In the genomic region with DNA sequence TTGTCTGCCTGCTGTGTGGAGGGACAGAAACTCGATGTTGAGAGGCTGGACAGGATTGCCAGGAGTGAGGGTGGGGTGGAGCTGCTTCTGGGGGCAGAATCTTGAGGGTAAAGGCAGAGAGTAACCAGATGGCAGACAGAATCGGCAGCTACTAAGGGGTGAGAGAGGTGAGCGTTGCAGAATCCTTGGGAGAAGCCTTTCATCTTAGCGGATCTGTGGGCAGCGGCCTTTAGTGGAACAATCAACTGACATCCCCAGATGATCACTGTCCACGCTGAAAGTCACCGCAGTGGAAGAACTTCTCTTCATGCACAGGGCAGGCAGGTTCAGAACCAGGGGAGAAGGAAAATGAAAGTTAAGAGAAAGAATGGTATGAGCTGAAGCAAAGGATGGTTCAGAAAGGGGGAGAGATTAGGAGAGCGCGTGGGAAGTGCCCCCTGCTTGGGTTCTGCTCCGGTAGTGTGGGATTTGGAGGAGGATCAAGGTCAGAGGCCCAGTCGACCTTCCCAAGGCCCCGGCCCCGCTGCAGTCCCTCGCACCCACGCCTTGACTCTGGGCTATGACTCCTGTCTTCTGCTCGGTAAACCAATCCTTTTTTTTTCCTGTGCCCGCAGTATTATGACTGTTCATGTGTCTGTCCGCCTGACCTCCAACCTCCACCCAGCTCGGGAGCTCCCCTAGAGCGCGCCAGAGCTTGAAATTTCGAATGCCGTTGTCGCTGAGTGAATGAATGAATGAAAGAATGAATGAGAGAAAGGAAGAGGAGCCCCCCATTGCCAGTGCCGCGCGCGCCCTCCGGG, we compare ENCODE assay signal across 8 cellular contexts. TPM values are rescaled to one million over a fixed set of nuclear protein-coding genes. Genes with fewer than 3 reads are reported as not detected.
A peak's percentile ranks its signal among the peaks of the same experiment; 100 is the strongest.
DNase-seq lines count a peak whose midpoint lies in the region; ATAC-seq and TF ChIP-seq lines count a peak whose summit lies in the region.

No MANE protein-coding gene starts in this region.

- CTCF ChIA-PET in AG04450 (lab: Charles Lee) (interaction anchor here (0.6 to 2.4 kb wide), 24 partner anchors 8 to 323 kb away, joined by 3 to 34 read pairs (median 4); a partner anchor contains a TSS), HEK293T (lab: Yijun Ruan, JAX) (interaction anchor here (0.7 to 2.1 kb wide), 6 partner anchors 8 to 323 kb away, joined by 3 to 7 read pairs (median 4); a partner anchor contains a TSS)
- CTCF ChIA-PET in activated CD4-positive, alpha-beta memory T cell treated with anti-CD3 and anti-CD28 coated beads for 36 hours (lab: Charles Lee): interaction anchor here (0.6 to 8.9 kb wide), 22 partner anchors 15 to 1446 kb away, joined by 3 to 100 read pairs (median 4); a partner anchor contains a TSS

- H3K9me3 Mint-ChIP-seq in activated CD4-positive, alpha-beta memory T cell treated with anti-CD3 and anti-CD28 coated beads for 36 hours: no peaks in the 10 kb centered on the region

- H3K27me3 Mint-ChIP-seq in activated CD4-positive, alpha-beta memory T cell treated with anti-CD3 and anti-CD28 coated beads for 36 hours: no peaks in the 10 kb centered on the region

- POLR2A ChIA-PET in AG04450 (lab: Yijun Ruan, JAX): interaction anchor here (1.9 kb wide), 1 partner anchor 27 kb away, joined by 12 read pairs; no protein-coding TSS in a partner anchor
- POLR2A ChIA-PET in activated CD4-positive, alpha-beta memory T cell treated with anti-CD3 and anti-CD28 coated beads for 36 hours (lab: Charles Lee): interaction anchor here (1.1 to 2.9 kb wide), 6 partner anchors 27 to 320 kb away, joined by 3 to 22 read pairs (median 6); a partner anchor contains a TSS
- POLR2A ChIA-PET in HEK293T (lab: Yijun Ruan, JAX): interaction anchor here (1.0 to 4.9 kb wide), 6 partner anchors 12 to 319 kb away, joined by 3 to 21 read pairs (median 4); a partner anchor contains a TSS

- H3K27me3 ChIP-seq in AG04450 (ENCODE audit: control insufficient read depth, insufficient read depth, low read length): no peaks in the 10 kb centered on the region

- H3K36me3 Mint-ChIP-seq in activated CD4-positive, alpha-beta memory T cell treated with anti-CD3 and anti-CD28 coated beads for 36 hours: peaks cover 3% of the 10 kb centered on the region

- H3K27ac Mint-ChIP-seq in activated CD4-positive, alpha-beta memory T cell treated with anti-CD3 and anti-CD28 coated beads for 36 hours: no peak overlapping the region

- H3K4me3 ChIP-seq in AG04450 (ENCODE audit: low read depth, low read length): peak overlapping the region; percentile 77

- DNase-seq in AG04450 (ENCODE audit: low read depth, low spot score) (no peak), hepatic stellate cell (ENCODE audit: low spot score) (peak; percentile 49), HEK293T (ENCODE audit: extremely low spot score) (no peak), NCI-H1436 treated with DMSO at 0.1 percent for 48 hours (lab: John Stamatoyannopoulos, UW) (no peak)
- DNase-seq in activated CD4-positive, alpha-beta memory T cell treated with anti-CD3 and anti-CD28 coated beads for 36 hours: peak; percentile 72
- peak; percentile 40 to 45 for DNase-seq in stimulated activated CD4-positive, alpha-beta T cell treated with anti-CD3 and anti-CD28 coated beads, Interleukin-4, amount 100 ng/mL, for 48 hours (ENCODE audit: low read depth in 2 of 2)

- intact Hi-C loops in activated CD4-positive, alpha-beta memory T cell treated with anti-CD3 and anti-CD28 coated beads for 36 hours (cut with micrococcal nuclease): loop anchor here (1.0 to 2.0 kb wide), 6 partner anchors 27 to 318 kb away; a partner anchor contains a TSS

- H3K27ac ChIP-seq in AG04450 (ENCODE audit: low read depth, low read length): no peak overlapping the region

- no peak overlapping the region for H3K4me3 Mint-ChIP-seq in activated CD4-positive, alpha-beta memory T cell treated with anti-CD3 and anti-CD28 coated beads for 36 hours

- H3K9me3 ChIP-seq in AG04450 (ENCODE audit: control insufficient read depth, insufficient read depth, low read length): no peaks in the 10 kb centered on the region

- no peak for TF ChIP-seq CTCF in AG04450 (IDR thresholded peaks at IDR 0.05; ENCODE audit: low read depth, low read length)

- peaks cover 4% of the 10 kb centered on the region for H3K4me1 Mint-ChIP-seq in activated CD4-positive, alpha-beta memory T cell treated with anti-CD3 and anti-CD28 coated beads for 36 hours (ENCODE audit: low read depth)

- ATAC-seq in GM18520 (IDR thresholded peaks at IDR 0.05; ENCODE audit: unreplicated experiment): peak; percentile 14
- ATAC-seq in HG03565 (IDR thresholded peaks at IDR 0.05; ENCODE audit: unreplicated experiment): peak; percentile 7

TF ChIP-seq in HEK293T, 16 proteins besides CTCF, POLR2A, EP300 and RAD21:
- TF ChIP-seq L3MBTL2 (conservative IDR thresholded peaks at IDR 0.05) (no peak), ARNT (IDR thresholded peaks at IDR 0.05) (no peak), LEF1 (IDR thresholded peaks at IDR 0.05; ENCODE audit: borderline replicate concordance) (no peak), CTBP1 (IDR thresholded peaks at IDR 0.05; ENCODE audit: borderline replicate concordance) (no peak), FOXK2 (IDR thresholded peaks at IDR 0.05) (no peak), SP1 (IDR thresholded peaks at IDR 0.05) (no peak), HDGF (IDR thresholded peaks at IDR 0.05; ENCODE audit: borderline replicate concordance) (no peak), ELF4 (IDR thresholded peaks at IDR 0.05) (no peak), BHLHE40 (IDR thresholded peaks at IDR 0.05; ENCODE audit: borderline replicate concordance) (no peak)

RNA-seq across cellular contexts. Expression of a gene that starts 0.6 kb away (rescaled TPM):
- polyA plus RNA-seq in AG04450 (2011; rRNA removed): 28.1 and 38.6 TPM in 2 replicates
- 4.2 and 4.5 TPM in 2 replicates for polyA minus RNA-seq in AG04450 (2011; rRNA and poly(A)+ RNA removed)
- total RNA-seq in activated CD4-positive, alpha-beta memory T cell treated with anti-CD3 and anti-CD28 coated beads for 36 hours: 10 to 100 TPM; 97.2 to 99.8 TPM

RNA-seq across cellular contexts. Expression of a gene that starts 31.6 kb away (rescaled TPM):
- polyA plus RNA-seq in AG04450 (2011; rRNA removed): 49.7 and 59.7 TPM in 2 replicates
- polyA minus RNA-seq in AG04450 (2011; rRNA and poly(A)+ RNA removed): 29.1 and 50.8 TPM in 2 replicates
- total RNA-seq in activated CD4-positive, alpha-beta memory T cell treated with anti-CD3 and anti-CD28 coated beads for 36 hours: 100 to 1,000 TPM; 159 to 170 TPM

RNA-seq across cellular contexts. Expression of a gene that starts 51.3 kb away (rescaled TPM):
- 234 and 299 TPM in 2 replicates for polyA plus RNA-seq in AG04450 (2011; rRNA removed)
- 209 and 217 TPM in 2 replicates for polyA minus RNA-seq in AG04450 (2011; rRNA and poly(A)+ RNA removed)
- 100 to 1,000 TPM; 518 to 525 TPM for total RNA-seq in activated CD4-positive, alpha-beta memory T cell treated with anti-CD3 and anti-CD28 coated beads for 36 hours

Comparison
In these comparisons a context has a peak if more than half of its experiments do, and no peak if none do; other contexts are left out.
1. DNase-seq: peak in activated CD4-positive, alpha-beta memory T cell treated with anti-CD3 and anti-CD28 coated beads for 36 hours (single experiment), hepatic stellate cell (single experiment) and stimulated activated CD4-positive, alpha-beta T cell treated with anti-CD3 and anti-CD28 coated beads, Interleukin-4, amount 100 ng/mL, for 48 hours (2 of 2); none in AG04450 (single experiment), HEK293T (single experiment) and NCI-H1436 treated with DMSO at 0.1 percent for 48 hours (single experiment).